9 cellular contexts compared by ENCODE assay signal in genomic region chr12:102740157-102741032, GRCh38.
DNase-seq lines count a peak whose midpoint lies in the region; ATAC-seq and TF ChIP-seq lines count a peak whose summit lies in the region.
"Had no signal": no experiment of that assay in that cellular context is flagged by ENCODE, and none has a peak within 500 bp of the region (broad histone marks: within the 10 kb centered on the region; RNA-seq: fewer than 3 reads in every experiment).

No MANE protein-coding gene starts in this region.

- intact Hi-C loops in adrenal gland (cut with DNase I) (no loop called here), mucosa of descending colon (cut with DNase I, micrococcal nuclease) (no loop called here)

- whole genome bisulfite sequencing in adrenal gland, 4 donors, result 31 to 42% (median 37%) methylated on average over 3 of the region's 3 CpGs

- no peak for TF ChIP-seq POLR2A in adrenal gland (IDR thresholded peaks at IDR 0.05)

- no peaks in the 10 kb centered on the region for H3K79me2 ChIP-seq in OCI-LY3 (ENCODE audit: low read length)

- DNase-seq in AG04450 (ENCODE audit: low read depth, low spot score) (no peak), H4 (ENCODE audit: low spot score) (peak; percentile 9), globus pallidus (ENCODE audit: low spot score) (peak; percentile 13), adrenal gland (no peak), mucosa of descending colon (no peak)
- no peak for DNase-seq in stimulated activated CD4-positive, alpha-beta T cell treated with anti-CD3 and anti-CD28 coated beads, Interleukin-4, amount 100 ng/mL, for 4 hours

- H3K4me3 ChIP-seq in AG04450 (ENCODE audit: low read depth, low read length) (no peak overlapping the region), OCI-LY3 (ENCODE audit: low read length) (no peak overlapping the region), adrenal gland (no peak overlapping the region), mucosa of descending colon (no peak overlapping the region)
- H3K4me3 ChIP-seq: SJSA1 had no signal

- POLR2A ChIA-PET in AG04450 (lab: Yijun Ruan, JAX), result no interaction called here

- peak; percentile 17 for TF ChIP-seq CTCF in AG04450 (IDR thresholded peaks at IDR 0.05; ENCODE audit: low read depth, low read length)
- TF ChIP-seq CTCF in OCI-LY3 (IDR thresholded peaks at IDR 0.05; ENCODE audit: low read depth, low read length), result peak; percentile 71
- peak in 1 of 6 experiments; percentile 4 for TF ChIP-seq CTCF in adrenal gland (IDR thresholded peaks at IDR 0.05)
- no peak for TF ChIP-seq CTCF in mucosa of descending colon (IDR thresholded peaks at IDR 0.05)

- ATAC-seq in HG03135 (IDR thresholded peaks at IDR 0.05; ENCODE audit: unreplicated experiment), result no peak
- no peak for ATAC-seq in mucosa of descending colon

- no peak overlapping the region for H3K4me2 ChIP-seq in OCI-LY3 (ENCODE audit: low read length)

- H3K36me3 ChIP-seq in OCI-LY3 (replicated peaks; ENCODE audit: low read depth, low read length), result no peaks in the 10 kb centered on the region
- H3K36me3 ChIP-seq in adrenal gland (replicated peaks in 1 of 2), result no peaks in the 10 kb centered on the region
- no peaks in the 10 kb centered on the region for H3K36me3 ChIP-seq in mucosa of descending colon (ENCODE audit: low read depth)
- H3K36me3 ChIP-seq: SJSA1 had no signal

- H2AFZ ChIP-seq in OCI-LY3 (ENCODE audit: low read depth, low read length), result no peak overlapping the region

- peaks cover 4% of the 10 kb centered on the region for H3K4me1 ChIP-seq in OCI-LY3 (ENCODE audit: low read length)
- H3K4me1 ChIP-seq in adrenal gland (replicated peaks in 1 of 2), result no peaks in the 10 kb centered on the region
- no peaks in the 10 kb centered on the region for H3K4me1 ChIP-seq in mucosa of descending colon (ENCODE audit: low read depth)
- H3K4me1 ChIP-seq: SJSA1 had no signal

- no peaks in the 10 kb centered on the region for H4K20me1 ChIP-seq in OCI-LY3 (ENCODE audit: insufficient read depth, low read length)

- no peak overlapping the region for H3K27ac ChIP-seq in AG04450 (ENCODE audit: low read depth, low read length)
- no peak overlapping the region for H3K27ac ChIP-seq in OCI-LY3 (ENCODE audit: low read length)
- no peak overlapping the region for H3K27ac ChIP-seq in adrenal gland
- H3K27ac ChIP-seq: SJSA1 had no signal

- no peak overlapping the region for H3K9ac ChIP-seq in OCI-LY3 (ENCODE audit: low read length)

- H3K9me3 ChIP-seq in AG04450 (ENCODE audit: control insufficient read depth, insufficient read depth, low read length), result no peaks in the 10 kb centered on the region
- no peaks in the 10 kb centered on the region for H3K9me3 ChIP-seq in OCI-LY3 (ENCODE audit: insufficient read depth, low read length)
- no peaks in the 10 kb centered on the region for H3K9me3 ChIP-seq in adrenal gland (replicated peaks in 1 of 3)
- H3K9me3 ChIP-seq in mucosa of descending colon, result no peaks in the 10 kb centered on the region
- H3K9me3 ChIP-seq: SJSA1 had no signal

- H3K27me3 ChIP-seq in AG04450 (ENCODE audit: control insufficient read depth, insufficient read depth, low read length) (no peaks in the 10 kb centered on the region), OCI-LY3 (ENCODE audit: low read depth, low read length) (no peaks in the 10 kb centered on the region), adrenal gland (no peaks in the 10 kb centered on the region)
- H3K27me3 ChIP-seq: SJSA1 had no signal

- CTCF ChIA-PET in AG04450 (lab: Charles Lee), result interaction anchor here (0.6 to 2.0 kb wide), 15 partner anchors 9 to 967 kb away, joined by 3 to 11 read pairs (median 3); no protein-coding TSS in a partner anchor

Comparison
In these comparisons a context has a peak if more than half of its experiments do, and no peak if none do; other contexts are left out.
1. DNase-seq: peak in H4 (single experiment) and globus pallidus (single experiment); none in AG04450 (single experiment), adrenal gland (0 of 7), stimulated activated CD4-positive, alpha-beta T cell treated with anti-CD3 and anti-CD28 coated beads, Interleukin-4, amount 100 ng/mL, for 4 hours (0 of 2) and mucosa of descending colon (0 of 3).